Comparison of ENCODE assay signal across 1 cellular context in genomic region chr20:32010666-32011065, GRCh38.
TF ChIP-seq lines count a peak whose summit lies in the region.

No MANE protein-coding gene starts in this region.

TF ChIP-seq in endothelial cell of umbilical vein, 7 proteins besides CTCF, POLR2A, EP300 and RAD21:
- no peak for TF ChIP-seq MAX (IDR thresholded peaks at IDR 0.05; ENCODE audit: insufficient read depth, insufficient read length)
- TF ChIP-seq GATA2 (IDR thresholded peaks at IDR 0.05; ENCODE audit: insufficient read depth, insufficient read length, low read depth, low read length) = no peak
